8 cellular contexts compared by ENCODE assay signal in the genomic region with DNA sequence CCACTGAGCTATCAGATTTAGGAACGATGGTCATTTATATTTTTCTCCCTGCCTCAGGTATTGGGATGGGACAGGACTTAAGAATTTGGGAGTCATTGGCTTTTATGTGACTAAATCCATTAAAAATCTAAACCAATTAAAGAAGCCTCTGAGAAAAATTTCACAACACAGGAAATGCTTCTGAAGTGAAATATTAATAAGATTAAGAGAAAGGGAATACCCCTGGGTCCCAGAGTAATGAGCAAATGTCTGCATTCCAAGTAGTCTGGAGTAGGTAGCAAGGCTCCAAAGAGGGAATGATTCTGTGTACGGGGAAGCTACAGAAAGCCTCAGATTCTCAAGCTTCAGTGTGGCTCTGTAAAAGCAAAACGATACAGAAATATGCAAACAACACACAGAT. TPM values are rescaled to one million over a fixed set of nuclear protein-coding genes. Genes with fewer than 3 reads are reported as not detected.
DNase-seq lines count a peak whose midpoint lies in the region; ATAC-seq and TF ChIP-seq lines count a peak whose summit lies in the region.

No MANE protein-coding gene starts in this region.

- peak overlapping the region; percentile 94 for H3K4me3 ChIP-seq in thoracic aorta
- H3K4me3 ChIP-seq in effector memory CD4-positive, alpha-beta T cell (ENCODE audit: insufficient read depth, low read depth, low read length, poor library complexity, severe bottlenecking): no peak overlapping the region

- POLR2A ChIA-PET in activated CD4-positive, alpha-beta T cell treated with anti-CD3 and anti-CD28 coated beads for 36 hours (lab: Charles Lee): no interaction called here

- H3K4me1 Mint-ChIP-seq in activated CD4-positive, alpha-beta T cell treated with anti-CD3 and anti-CD28 coated beads for 36 hours: peaks cover 23% of the 10 kb centered on the region
- H3K4me1 Mint-ChIP-seq in activated T-helper 1 cell treated with anti-CD3 and anti-CD28 coated beads, Interleukin-12 subunit alpha, Interleukin-12 subunit beta, Interleukin-2, Interleukin-4 antibody, amounts not matched to agents 30 ng/mL and 10 ng/mL and 1 ng/mL, durations not matched to agents 14 hours and 24 hours and 36 hours (ENCODE audit: low read depth): peaks cover 18% of the 10 kb centered on the region

- intact Hi-C loops in activated CD4-positive, alpha-beta T cell treated with anti-CD3 and anti-CD28 coated beads for 36 hours (cut with DNase I, micrococcal nuclease): loop anchor here (2.0 to 5.0 kb wide), 3 partner anchors 54 to 1202 kb away; a partner anchor contains a TSS
- intact Hi-C loops in activated T-helper 1 cell treated with anti-CD3 and anti-CD28 coated beads, Interleukin-12 subunit alpha, Interleukin-12 subunit beta, Interleukin-2, Interleukin-4 antibody, amounts not matched to agents 30 ng/mL and 10 ng/mL and 1 ng/mL, durations not matched to agents 14 hours and 24 hours and 36 hours (cut with micrococcal nuclease): loop anchor here (2.0 kb wide), 2 partner anchors 54 to 1202 kb away; a partner anchor contains a TSS

- H3K9me3 Mint-ChIP-seq in activated CD4-positive, alpha-beta T cell treated with anti-CD3 and anti-CD28 coated beads for 36 hours (ENCODE audit: low read depth): no peaks in the 10 kb centered on the region
- H3K9me3 Mint-ChIP-seq in activated T-helper 1 cell treated with anti-CD3 and anti-CD28 coated beads, Interleukin-12 subunit alpha, Interleukin-12 subunit beta, Interleukin-2, Interleukin-4 antibody, amounts not matched to agents 30 ng/mL and 10 ng/mL and 1 ng/mL, durations not matched to agents 14 hours and 24 hours and 36 hours: no peaks in the 10 kb centered on the region

- H3K27ac Mint-ChIP-seq in activated CD4-positive, alpha-beta T cell treated with anti-CD3 and anti-CD28 coated beads for 36 hours: peak overlapping the region; percentile 84
- H3K27ac Mint-ChIP-seq in activated T-helper 1 cell treated with anti-CD3 and anti-CD28 coated beads, Interleukin-12 subunit alpha, Interleukin-12 subunit beta, Interleukin-2, Interleukin-4 antibody, amounts not matched to agents 30 ng/mL and 10 ng/mL and 1 ng/mL, durations not matched to agents 14 hours and 24 hours and 36 hours: no peak overlapping the region

- DNase-seq in activated CD4-positive, alpha-beta T cell treated with anti-CD3 and anti-CD28 coated beads for 36 hours: no peak
- DNase-seq in activated CD4-positive, alpha-beta T cell treated with anti-CD3 and anti-CD28 coated beads for 4 hours: no peak
- DNase-seq in activated T-helper 1 cell treated with anti-CD3 and anti-CD28 coated beads, Interleukin-12 subunit alpha, Interleukin-12 subunit beta, Interleukin-2, Interleukin-4 antibody, amounts not matched to agents 30 ng/mL and 10 ng/mL and 1 ng/mL, durations not matched to agents 14 hours and 24 hours and 36 hours (ENCODE audit: low spot score): no peak
- DNase-seq in inferior parietal cortex (ENCODE audit: extremely low spot score): peak; percentile 19
- DNase-seq in thoracic aorta (ENCODE audit: low spot score): no peak
- DNase-seq in effector memory CD4-positive, alpha-beta T cell: no peak
- no peak for DNase-seq in left lobe of liver (ENCODE audit: low spot score)

- no peak for ATAC-seq in activated CD4-positive, alpha-beta T cell treated with anti-CD3 and anti-CD28 coated beads for 36 hours
- no peak for ATAC-seq in thoracic aorta (ENCODE audit: insufficient number of reproducible peaks, low FRiP score, low read depth)
- ATAC-seq in activated CD4-positive, CD25-positive, alpha-beta regulatory T cell treated with anti-CD3 and anti-CD28 coated beads, Interleukin-2, amount 50 U/mL, for 24 hours: no peak
- no peak for ATAC-seq in left lobe of liver

- H3K27me3 Mint-ChIP-seq in activated CD4-positive, alpha-beta T cell treated with anti-CD3 and anti-CD28 coated beads for 36 hours: peaks cover 7% of the 10 kb centered on the region
- peaks cover 4% of the 10 kb centered on the region for H3K27me3 Mint-ChIP-seq in activated T-helper 1 cell treated with anti-CD3 and anti-CD28 coated beads, Interleukin-12 subunit alpha, Interleukin-12 subunit beta, Interleukin-2, Interleukin-4 antibody, amounts not matched to agents 30 ng/mL and 10 ng/mL and 1 ng/mL, durations not matched to agents 14 hours and 24 hours and 36 hours (ENCODE audit: insufficient read depth)

- H3K36me3 ChIP-seq in thoracic aorta: peaks cover under 1% of the 10 kb centered on the region
- H3K36me3 ChIP-seq in effector memory CD4-positive, alpha-beta T cell (ENCODE audit: control insufficient read depth, insufficient read depth, low read length): peaks cover 5% of the 10 kb centered on the region

- no peak for TF ChIP-seq CTCF in thoracic aorta (IDR thresholded peaks at IDR 0.05)

- CTCF ChIA-PET in activated CD4-positive, alpha-beta T cell treated with anti-CD3 and anti-CD28 coated beads for 36 hours (lab: Charles Lee): interaction anchor here (0.6 to 1.7 kb wide), 6 partner anchors 8 to 387 kb away, joined by 3 to 7 read pairs (median 4); no protein-coding TSS in a partner anchor

- H3K27me3 ChIP-seq in thoracic aorta (replicated peaks; ENCODE audit: insufficient read depth): no peaks in the 10 kb centered on the region
- H3K27me3 ChIP-seq in effector memory CD4-positive, alpha-beta T cell (replicated peaks; ENCODE audit: control insufficient read depth, insufficient read depth, low read length, poor library complexity, severe bottlenecking): peaks cover 3% of the 10 kb centered on the region

- peak overlapping the region in 1 of 2 donors; percentile 16 for H3K27ac ChIP-seq in thoracic aorta
- H3K27ac ChIP-seq in effector memory CD4-positive, alpha-beta T cell (ENCODE audit: insufficient read depth, low read length, poor library complexity, severe bottlenecking): no peak overlapping the region

- no peaks in the 10 kb centered on the region for H3K9me3 ChIP-seq in thoracic aorta
- H3K9me3 ChIP-seq in effector memory CD4-positive, alpha-beta T cell (ENCODE audit: control insufficient read depth, low read length): no peaks in the 10 kb centered on the region

- H3K36me3 Mint-ChIP-seq in activated CD4-positive, alpha-beta T cell treated with anti-CD3 and anti-CD28 coated beads for 36 hours (ENCODE audit: low read depth): peaks cover 6% of the 10 kb centered on the region
- H3K36me3 Mint-ChIP-seq in activated T-helper 1 cell treated with anti-CD3 and anti-CD28 coated beads, Interleukin-12 subunit alpha, Interleukin-12 subunit beta, Interleukin-2, Interleukin-4 antibody, amounts not matched to agents 30 ng/mL and 10 ng/mL and 1 ng/mL, durations not matched to agents 14 hours and 24 hours and 36 hours (ENCODE audit: low read depth): peaks cover 4% of the 10 kb centered on the region

- peak overlapping the region; percentile 100 for H3K4me3 Mint-ChIP-seq in activated CD4-positive, alpha-beta T cell treated with anti-CD3 and anti-CD28 coated beads for 36 hours
- H3K4me3 Mint-ChIP-seq in activated T-helper 1 cell treated with anti-CD3 and anti-CD28 coated beads, Interleukin-12 subunit alpha, Interleukin-12 subunit beta, Interleukin-2, Interleukin-4 antibody, amounts not matched to agents 30 ng/mL and 10 ng/mL and 1 ng/mL, durations not matched to agents 14 hours and 24 hours and 36 hours: peak overlapping the region; percentile 89

- H3K4me1 ChIP-seq in thoracic aorta (ENCODE audit: control insufficient read depth in 1 of 2, low read depth in 2 of 2): peaks cover 8 to 20% of the 10 kb centered on the region in 2 donors
- H3K4me1 ChIP-seq in effector memory CD4-positive, alpha-beta T cell (ENCODE audit: control insufficient read depth, insufficient read depth, low read length, poor library complexity, severe bottlenecking): peaks cover 9% of the 10 kb centered on the region

RNA-seq across cellular contexts. Expression of a gene that starts 0.7 kb away (rescaled TPM):
- total RNA-seq in activated CD4-positive, alpha-beta T cell treated with anti-CD3 and anti-CD28 coated beads for 36 hours: 10 to 100 TPM; 51.2 to 56.1 TPM
- 59.3 and 63.7 TPM in 2 replicates for total RNA-seq in activated T-helper 1 cell treated with anti-CD3 and anti-CD28 coated beads, Interleukin-12 subunit alpha, Interleukin-12 subunit beta, Interleukin-2, Interleukin-4 antibody, amounts not matched to agents 30 ng/mL and 10 ng/mL and 1 ng/mL, durations not matched to agents 14 hours and 24 hours and 36 hours
- total RNA-seq in thoracic aorta: 10 to 100 TPM; 16.5 to 50.7 TPM
- total RNA-seq in left lobe of liver: 10.2 TPM

RNA-seq across cellular contexts. Expression of a gene that starts 40.6 kb away (rescaled TPM):
- 1 to 10 TPM; 6.4 to 8.3 TPM for total RNA-seq in activated CD4-positive, alpha-beta T cell treated with anti-CD3 and anti-CD28 coated beads for 36 hours
- total RNA-seq in activated T-helper 1 cell treated with anti-CD3 and anti-CD28 coated beads, Interleukin-12 subunit alpha, Interleukin-12 subunit beta, Interleukin-2, Interleukin-4 antibody, amounts not matched to agents 30 ng/mL and 10 ng/mL and 1 ng/mL, durations not matched to agents 14 hours and 24 hours and 36 hours: 6.6 and 6.7 TPM in 2 replicates
- 1 to 10 TPM; 2.0 to 4.7 TPM for total RNA-seq in thoracic aorta
- total RNA-seq in left lobe of liver: 0.23 TPM
